In genomic region chr7:66554326-66554725, GRCh38 we compare ENCODE assay signal across 17 cellular contexts.
"Had no signal": no experiment of that assay in that cellular context is flagged by ENCODE, and none has a peak within 500 bp of the region (broad histone marks: within the 10 kb centered on the region; RNA-seq: fewer than 3 reads in every experiment).

No MANE protein-coding gene starts in this region.

- H3K9me3 ChIP-seq: adrenal gland, SJSA1, transverse colon had no signal

- H3K4me3 ChIP-seq: adrenal gland, SJSA1, transverse colon had no signal

- DNase-seq: activated CD4-positive, alpha-beta T cell treated with anti-CD3 and anti-CD28 coated beads for 36 hours; activated CD8-positive, alpha-beta T cell treated with anti-CD3 and anti-CD28 coated beads for 36 hours; activated naive CD4-positive, alpha-beta T cell treated with anti-CD3 and anti-CD28 coated beads for 36 hours; central memory CD4-positive, alpha-beta T cell; effector memory CD8-positive, alpha-beta T cell; glutamatergic neuron; left cardiac atrium; nucleus accumbens; stimulated activated CD4-positive, alpha-beta T cell treated with anti-CD3 and anti-CD28 coated beads, Interleukin-15, amount 100 ng/mL, for 24 hours; stimulated activated CD4-positive, alpha-beta T cell treated with anti-CD3 and anti-CD28 coated beads, Interleukin-4, amount 100 ng/mL, for 4 hours; T-helper 9 cell; transverse colon had no signal

- H3K27me3 ChIP-seq: adrenal gland, SJSA1, transverse colon had no signal

- H3K4me1 ChIP-seq: SJSA1 had no signal

- H3K27ac ChIP-seq: adrenal gland, epithelial cell of prostate, SJSA1, VCaP had no signal

- ATAC-seq: activated CD4-positive, alpha-beta T cell treated with anti-CD3 and anti-CD28 coated beads for 36 hours; activated CD8-positive, alpha-beta T cell treated with anti-CD3 and anti-CD28 coated beads for 36 hours; effector memory CD8-positive, alpha-beta T cell; left cardiac atrium; natural killer cell treated with Interleukin-12 subunit alpha and Interleukin-12 subunit beta and Interleukin-15 and Interleukin-18, amount 100 ng/mL, for 72 hours had no signal
